1 cellular context compared by ENCODE assay signal in the genomic region with DNA sequence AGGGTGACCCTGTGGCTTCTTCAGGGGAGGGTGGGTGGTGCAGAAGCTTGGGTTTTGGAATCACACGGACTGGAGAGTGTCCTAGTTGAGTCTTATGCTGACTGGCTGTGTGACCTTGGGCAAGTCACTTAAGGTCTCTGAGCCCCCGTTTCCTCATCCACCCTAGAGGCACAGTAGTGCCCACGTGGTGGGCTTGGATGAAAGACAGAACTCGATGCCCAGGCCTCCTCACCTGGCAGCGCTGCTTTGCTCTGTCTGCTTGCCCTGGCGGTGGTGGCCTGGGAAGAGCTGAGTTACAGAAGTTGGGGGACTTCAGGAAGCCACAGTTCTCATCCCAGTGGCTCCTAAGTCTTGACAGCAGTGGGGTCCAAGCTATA.
TF ChIP-seq lines count a peak whose summit lies in the region.

No MANE protein-coding gene starts in this region.

TF ChIP-seq in SK-N-SH treated with all-trans-retinoic acid at 6 μM for 48 hours, 23 proteins besides CTCF, POLR2A, EP300 and RAD21 (continued from another document):
- TF ChIP-seq, protein P1, sequence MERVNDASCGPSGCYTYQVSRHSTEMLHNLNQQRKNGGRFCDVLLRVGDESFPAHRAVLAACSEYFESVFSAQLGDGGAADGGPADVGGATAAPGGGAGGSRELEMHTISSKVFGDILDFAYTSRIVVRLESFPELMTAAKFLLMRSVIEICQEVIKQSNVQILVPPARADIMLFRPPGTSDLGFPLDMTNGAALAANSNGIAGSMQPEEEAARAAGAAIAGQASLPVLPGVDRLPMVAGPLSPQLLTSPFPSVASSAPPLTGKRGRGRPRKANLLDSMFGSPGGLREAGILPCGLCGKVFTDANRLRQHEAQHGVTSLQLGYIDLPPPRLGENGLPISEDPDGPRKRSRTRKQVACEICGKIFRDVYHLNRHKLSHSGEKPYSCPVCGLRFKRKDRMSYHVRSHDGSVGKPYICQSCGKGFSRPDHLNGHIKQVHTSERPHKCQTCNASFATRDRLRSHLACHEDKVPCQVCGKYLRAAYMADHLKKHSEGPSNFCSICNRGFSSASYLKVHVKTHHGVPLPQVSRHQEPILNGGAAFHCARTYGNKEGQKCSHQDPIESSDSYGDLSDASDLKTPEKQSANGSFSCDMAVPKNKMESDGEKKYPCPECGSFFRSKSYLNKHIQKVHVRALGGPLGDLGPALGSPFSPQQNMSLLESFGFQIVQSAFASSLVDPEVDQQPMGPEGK (CRISPR knock-in tag; IDR thresholded peaks at IDR 0.05; ENCODE audit: borderline replicate concordance) = no peak
- TF ChIP-seq ZFP3 (CRISPR knock-in tag; IDR thresholded peaks at IDR 0.05) = no peak
